Comparison of ENCODE assay signal across 8 cellular contexts in the genomic region with DNA sequence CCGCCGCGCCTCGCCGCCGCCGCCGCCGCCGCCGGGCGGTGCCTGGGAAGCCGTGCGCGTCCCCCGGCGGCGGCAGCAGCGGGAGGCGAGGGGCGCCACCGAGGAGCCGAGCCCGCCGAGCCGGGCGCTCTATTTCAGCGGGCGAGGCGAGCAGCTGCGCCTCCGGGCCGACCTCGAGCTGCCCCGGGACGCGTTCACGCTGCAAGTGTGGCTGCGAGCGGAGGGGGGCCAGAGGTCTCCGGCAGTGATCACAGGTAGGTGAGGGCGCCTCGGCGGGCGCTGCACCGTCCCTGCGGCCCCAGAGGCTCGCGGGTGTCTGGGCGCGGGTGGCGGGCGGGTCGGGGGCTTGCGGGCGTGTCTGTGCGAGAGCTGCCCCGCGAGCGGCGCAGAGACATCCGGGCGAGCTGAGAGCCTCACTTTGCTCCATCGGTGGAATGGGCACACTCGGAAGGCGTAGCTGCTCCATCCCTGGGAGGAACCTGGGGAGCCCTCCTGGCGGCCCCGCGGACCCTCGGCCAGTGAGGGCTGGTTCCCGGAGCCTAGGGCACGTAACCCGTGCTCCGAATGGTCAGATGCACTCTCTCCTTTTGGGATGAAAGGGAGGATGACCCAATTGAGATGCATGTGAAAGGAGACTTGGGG. TPM values are rescaled to one million over a fixed set of nuclear protein-coding genes. Genes with fewer than 3 reads are reported as not detected.
DNase-seq lines count a peak whose midpoint lies in the region; ATAC-seq and TF ChIP-seq lines count a peak whose summit lies in the region.

No MANE protein-coding gene starts in this region.

- POLR2A ChIA-PET in CD4-positive, alpha-beta T cell (lab: Charles Lee), result no interaction called here

- no peak for TF ChIP-seq POLR2A in spleen (IDR thresholded peaks at IDR 0.05)

- DNase-seq in HFFc6 (no peak), astrocyte of the spinal cord (ENCODE audit: low read depth, low spot score) (no peak), spleen (peak; percentile 63), NCI-H2107 treated with DMSO at 0.1 percent for 48 hours (lab: John Stamatoyannopoulos, UW; ENCODE audit: unreplicated experiment) (no peak)
- no peak for DNase-seq in CD4-positive, alpha-beta T cell
- no peak for DNase-seq in activated CD4-positive, CD25-positive, alpha-beta regulatory T cell treated with anti-CD3 and anti-CD28 coated beads, Interleukin-2, amount 50 U/mL, for 72 hours

- no peak overlapping the region for H3K27ac ChIP-seq in iPS-20b (ENCODE audit: low read length)
- no peak overlapping the region for H3K27ac ChIP-seq in spleen
- H3K27ac ChIP-seq in CD4-positive, alpha-beta T cell (ENCODE audit: low read depth, low read length), result no peak overlapping the region

- peak overlapping the region; percentile 48 for H3K4me3 ChIP-seq in astrocyte of the spinal cord (ENCODE audit: low read depth, low read length)
- H3K4me3 ChIP-seq in iPS-20b (ENCODE audit: low read length), result peak overlapping the region; percentile 74
- peak overlapping the region in 7 of 8 donors; percentile 3 to 58 (median 17) for H3K4me3 ChIP-seq in spleen

- H3K36me3 Mint-ChIP-seq in HFFc6 (ENCODE audit: low read depth), result peaks cover 10% of the 10 kb centered on the region
- H3K36me3 Mint-ChIP-seq in CD4-positive, alpha-beta T cell (ENCODE audit: low read depth), result no peaks in the 10 kb centered on the region

- CTCF ChIA-PET in CD4-positive, alpha-beta T cell (lab: Charles Lee), result no interaction called here

- no peaks in the 10 kb centered on the region for H3K9me3 Mint-ChIP-seq in HFFc6
- no peaks in the 10 kb centered on the region for H3K9me3 Mint-ChIP-seq in CD4-positive, alpha-beta T cell

- intact Hi-C loops in spleen (cut with DNase I; ENCODE audit: low total_unique reads), result no loop called here
- intact Hi-C loops in CD4-positive, alpha-beta T cell (cut with DNase I, micrococcal nuclease), result no loop called here

- TF ChIP-seq CTCF in HFFc6 (IDR thresholded peaks at IDR 0.05) (0 out of 2 replicates have a peak, but pooled peaks have one; percentile 9), astrocyte of the spinal cord (IDR thresholded peaks at IDR 0.05; ENCODE audit: low read depth, low read length) (no peak), spleen (IDR thresholded peaks at IDR 0.05 in 8 of 11, conservative IDR thresholded peaks at IDR 0.05 in 3 of 11) (no peak)
- no peak for TF ChIP-seq CTCF in CD4-positive, alpha-beta T cell (IDR thresholded peaks at IDR 0.05)

- peaks cover 7% of the 10 kb centered on the region for H3K27me3 Mint-ChIP-seq in HFFc6 (ENCODE audit: insufficient read depth)
- H3K27me3 Mint-ChIP-seq in CD4-positive, alpha-beta T cell, result peaks cover 89% of the 10 kb centered on the region

- no peak overlapping the region for H3K9ac ChIP-seq in iPS-20b (ENCODE audit: low read depth, low read length)

- no peak for ATAC-seq in CD4-positive, alpha-beta T cell (ENCODE audit: poor library complexity)
- no peak for ATAC-seq in HG02938 (IDR thresholded peaks at IDR 0.05; ENCODE audit: unreplicated experiment)

- H3K27me3 ChIP-seq in iPS-20b (ENCODE audit: insufficient read depth, low read length) (peaks cover 66% of the 10 kb centered on the region), spleen (replicated peaks in 1 of 7) (peaks cover 6 to 95% (median 55%) of the 10 kb centered on the region in 7 donors)
- H3K27me3 ChIP-seq in CD4-positive, alpha-beta T cell (ENCODE audit: control insufficient read depth, insufficient read depth, low read length), result peaks cover 57% of the 10 kb centered on the region

- H3K9me3 ChIP-seq in iPS-20b (ENCODE audit: insufficient read depth, low read depth, low read length), result no peaks in the 10 kb centered on the region
- no peaks in the 10 kb centered on the region for H3K9me3 ChIP-seq in spleen
- H3K9me3 ChIP-seq in CD4-positive, alpha-beta T cell (ENCODE audit: control insufficient read depth, low read length), result no peaks in the 10 kb centered on the region

- H3K4me3 Mint-ChIP-seq in HFFc6, result peak overlapping the region; percentile 86
- H3K4me3 Mint-ChIP-seq in CD4-positive, alpha-beta T cell, result no peak overlapping the region

- H3K36me3 ChIP-seq in iPS-20b (ENCODE audit: insufficient read depth, low read depth, low read length) (no peaks in the 10 kb centered on the region), spleen (no peaks in the 10 kb centered on the region)

- H3K4me1 Mint-ChIP-seq in HFFc6 (ENCODE audit: low read depth), result peaks cover 81% of the 10 kb centered on the region
- peaks cover 8% of the 10 kb centered on the region for H3K4me1 Mint-ChIP-seq in CD4-positive, alpha-beta T cell (ENCODE audit: low read depth)

- H3K27ac Mint-ChIP-seq in HFFc6, result peak overlapping the region; percentile 73
- H3K27ac Mint-ChIP-seq in CD4-positive, alpha-beta T cell, result no peak overlapping the region

- WGBS in spleen, 5 donors, result 2 to 5% (median 4%) methylated on average over 35 to 74 of the region's 74 CpGs

- in situ Hi-C loops in astrocyte of the spinal cord (cut with HindIII; ENCODE audit: low sequenced_read_pairs), result no loop called here

- H3K4me1 ChIP-seq in iPS-20b (ENCODE audit: insufficient read depth, low read length) (peaks cover 17% of the 10 kb centered on the region; the same call in 1 of the 2 replicates), spleen (peaks cover 0 to 31% (median 19%) of the 10 kb centered on the region in 6 donors)

RNA-seq across cellular contexts. Expression of a gene that starts 0.9 kb away (rescaled TPM):
- total RNA-seq in HFFc6 (2021; fragmentation: NEBNext Ultra II Directional; extraction: Animal tissue kit (Norgen Biotek cat#: 25700)), result 10 to 100 TPM in 5 of 6 experiments, 1 to 10 TPM in 1; 8.2 to 13.2 (median 12.3) TPM
- 1 to 10 TPM in 2 of 7 donors, under 1 TPM in 5; 0.23 to 1.4 (median 0.72) TPM for total RNA-seq in spleen
- under 1 TPM; 0.13 to 0.18 (median 0.16) TPM for polyA plus RNA-seq in spleen
- total RNA-seq in CD4-positive, alpha-beta T cell, result under 1 TPM in 1 of 2 experiments, not detected in 1; 0.03 TPM

Comparison
In these comparisons a context has a peak if more than half of its experiments do, and no peak if none do; other contexts are left out.
1. H3K4me3 ChIP-seq: peak in every context shown above with its lines; median percentile 74 in iPS-20b; 48 in astrocyte of the spinal cord; 17 in spleen.